ENCODE assay signal across 14 cellular contexts in genomic region chr18:23995180-23995579, GRCh38. TPM values are rescaled to one million over a fixed set of nuclear protein-coding genes. Genes with fewer than 3 reads are reported as not detected.
A peak's percentile ranks its signal among the peaks of the same experiment; 100 is the strongest.
DNase-seq lines count a peak whose midpoint lies in the region; ATAC-seq and TF ChIP-seq lines count a peak whose summit lies in the region.
"Had no signal": no experiment of that assay in that cellular context is flagged by ENCODE, and none has a peak within 500 bp of the region (broad histone marks: within the 10 kb centered on the region; RNA-seq: fewer than 3 reads in every experiment).

No MANE protein-coding gene starts in this region.

- H3K27ac ChIP-seq in CD8-positive, alpha-beta T cell (ENCODE audit: low read depth, low read length) = no peak overlapping the region
- H3K27ac ChIP-seq in VCaP (peak overlapping the region; percentile 69), prostate gland (no peak overlapping the region)
- H3K27ac ChIP-seq: brain microvascular endothelial cell had no signal

- no peaks in the 10 kb centered on the region for H3K36me3 ChIP-seq in CD8-positive, alpha-beta T cell (ENCODE audit: insufficient read depth, low read length)
- no peaks in the 10 kb centered on the region for H3K36me3 ChIP-seq in prostate gland
- H3K36me3 ChIP-seq: brain microvascular endothelial cell, upper lobe of left lung had no signal

- CTCF ChIA-PET in CD8-positive, alpha-beta T cell (lab: Charles Lee) = no interaction called here

- H3K4me3 Mint-ChIP-seq in CD8-positive, alpha-beta T cell = peak overlapping the region; percentile 49
- peak overlapping the region; percentile 7 for H3K4me3 Mint-ChIP-seq in memory B cell

- no peaks in the 10 kb centered on the region for H3K9me3 Mint-ChIP-seq in CD8-positive, alpha-beta T cell
- H3K9me3 Mint-ChIP-seq in memory B cell = no peaks in the 10 kb centered on the region
- H3K9me3 Mint-ChIP-seq: activated naive CD8-positive, alpha-beta T cell treated with anti-CD3 and anti-CD28 coated beads, Interleukin-2, amount 50 U/mL, for 24 hours had no signal

- intact Hi-C loops in CD8-positive, alpha-beta T cell (cut with DNase I, micrococcal nuclease) = loop anchor here in 1 of 2 experiments (2.0 kb wide), 1 partner anchor 14 kb away; no protein-coding TSS in a partner anchor
- intact Hi-C loops in prostate gland (cut with DNase I) = no loop called here

- DNase-seq in CD8-positive, alpha-beta T cell = no peak
- DNase-seq in memory B cell (ENCODE audit: low spot score in 2 of 2) (no peak), ureter (ENCODE audit: low spot score) (no peak), prostate gland (ENCODE audit: low spot score) (no peak), D341Med (ENCODE audit: low spot score) (no peak)
- DNase-seq: activated naive CD8-positive, alpha-beta T cell treated with anti-CD3 and anti-CD28 coated beads, Interleukin-2, amount 50 U/mL, for 24 hours; GDM1; stimulated activated CD4-positive, alpha-beta T cell treated with anti-CD3 and anti-CD28 coated beads, Interleukin-15, amount 100 ng/mL, for 24 hours; stimulated activated naive CD8-positive, alpha-beta T cell treated with anti-CD3 and anti-CD28 coated beads, Interleukin-15, Interleukin-2, amounts not matched to agents 100 U/mL and 50 U/mL, for 24 hours; upper lobe of left lung had no signal

- no peak overlapping the region for H3K4me3 ChIP-seq in CD8-positive, alpha-beta T cell (ENCODE audit: low read depth, low read length)
- H3K4me3 ChIP-seq in prostate gland = no peak overlapping the region
- H3K4me3 ChIP-seq: upper lobe of left lung had no signal

- no peaks in the 10 kb centered on the region for H3K36me3 Mint-ChIP-seq in CD8-positive, alpha-beta T cell
- no peaks in the 10 kb centered on the region for H3K36me3 Mint-ChIP-seq in memory B cell

- ATAC-seq in CD8-positive, alpha-beta T cell = no peak
- ATAC-seq in GM21529 (IDR thresholded peaks at IDR 0.05; ENCODE audit: unreplicated experiment) (peak; percentile 29), memory B cell (ENCODE audit: low read depth) (no peak), HG03139 (IDR thresholded peaks at IDR 0.05; ENCODE audit: unreplicated experiment) (no peak)
- ATAC-seq: activated naive CD8-positive, alpha-beta T cell treated with anti-CD3 and anti-CD28 coated beads, Interleukin-2, amount 50 U/mL, for 24 hours; stimulated activated naive CD8-positive, alpha-beta T cell treated with anti-CD3 and anti-CD28 coated beads, Interleukin-15, Interleukin-2, amounts not matched to agents 100 U/mL and 50 U/mL, for 24 hours had no signal

- H3K9me3 ChIP-seq in CD8-positive, alpha-beta T cell (ENCODE audit: low read length) = no peaks in the 10 kb centered on the region
- no peaks in the 10 kb centered on the region for H3K9me3 ChIP-seq in prostate gland
- H3K9me3 ChIP-seq: upper lobe of left lung had no signal

- no peaks in the 10 kb centered on the region for H3K27me3 ChIP-seq in CD8-positive, alpha-beta T cell (ENCODE audit: insufficient read depth, low read length)
- no peaks in the 10 kb centered on the region for H3K27me3 ChIP-seq in prostate gland (replicated peaks; ENCODE audit: insufficient read depth)
- H3K27me3 ChIP-seq: brain microvascular endothelial cell, upper lobe of left lung had no signal

- H3K4me1 ChIP-seq in CD8-positive, alpha-beta T cell (ENCODE audit: insufficient read depth, low read length) = peaks cover 26% of the 10 kb centered on the region
- H3K4me1 ChIP-seq in prostate gland (replicated peaks) = no peaks in the 10 kb centered on the region

- POLR2A ChIA-PET in CD8-positive, alpha-beta T cell (lab: Charles Lee) = interaction anchor here (3.3 kb wide), 1 partner anchor 20 kb away, joined by 18 read pairs; the partner anchor contains the start of gene TTC39C

- no peak for TF ChIP-seq POLR2A in prostate gland (IDR thresholded peaks at IDR 0.05)

- H3K27ac Mint-ChIP-seq in CD8-positive, alpha-beta T cell = peak overlapping the region; percentile 8
- no peak overlapping the region for H3K27ac Mint-ChIP-seq in memory B cell

- TF ChIP-seq CTCF in CD8-positive, alpha-beta T cell (IDR thresholded peaks at IDR 0.05) = no peak
- TF ChIP-seq CTCF in VCaP (conservative IDR thresholded peaks at IDR 0.05) (no peak), prostate gland (IDR thresholded peaks at IDR 0.05) (no peak)

- no peaks in the 10 kb centered on the region for H3K27me3 Mint-ChIP-seq in CD8-positive, alpha-beta T cell (ENCODE audit: low read depth)
- H3K27me3 Mint-ChIP-seq in memory B cell = peaks cover 2% of the 10 kb centered on the region
- H3K27me3 Mint-ChIP-seq: activated naive CD8-positive, alpha-beta T cell treated with anti-CD3 and anti-CD28 coated beads, Interleukin-2, amount 50 U/mL, for 24 hours had no signal

- peaks cover 65% of the 10 kb centered on the region for H3K4me1 Mint-ChIP-seq in CD8-positive, alpha-beta T cell (ENCODE audit: low read depth)
- H3K4me1 Mint-ChIP-seq in memory B cell = peaks cover 8% of the 10 kb centered on the region

- WGBS in prostate gland = 90% methylated on average over 13 of the region's 13 CpGs

RNA-seq across cellular contexts. Expression of gene TTC39C, which starts 19.4 kb away (rescaled TPM):
- 10 to 100 TPM; 84.7 to 85.7 TPM for total RNA-seq in CD8-positive, alpha-beta T cell
- 33.2 TPM for total RNA-seq in ureter
- total RNA-seq in prostate gland = 10 to 100 TPM; 31.2 to 40.0 TPM
